ENCODE assay signal across 1 cellular context in genomic region chr4:86594559-86595425, GRCh38.
TF ChIP-seq lines count a peak whose summit lies in the region.

No MANE protein-coding gene starts in this region.

TF ChIP-seq in HCT116, 20 proteins besides CTCF, POLR2A, EP300 and RAD21:
- TF ChIP-seq FOSL1 (IDR thresholded peaks at IDR 0.05; ENCODE audit: low read depth) (no peak), ZNF274 (IDR thresholded peaks at IDR 0.05; ENCODE audit: low read depth, low read length) (no peak), SIN3A (IDR thresholded peaks at IDR 0.05; ENCODE audit: low read depth) (peak; percentile 77; the same call in 1 of the 2 replicates), REST (IDR thresholded peaks at IDR 0.05; ENCODE audit: low read depth) (no peak), JUND (IDR thresholded peaks at IDR 0.05) (no peak), POLR2AphosphoS5 (IDR thresholded peaks at IDR 0.05; ENCODE audit: low read depth, low read length) (no peak), YY1 (IDR thresholded peaks at IDR 0.05; ENCODE audit: extremely low read depth, insufficient replicate concordance, low read depth, low read length) (no peak), CBX3 (IDR thresholded peaks at IDR 0.05; ENCODE audit: low read depth) (0 out of 2 replicates have a peak, but pooled peaks have one; percentile 10), EGR1 (IDR thresholded peaks at IDR 0.05; ENCODE audit: low read depth) (no peak), ELF1 (IDR thresholded peaks at IDR 0.05; ENCODE audit: borderline replicate concordance, low read depth) (no peak)
